8 cellular contexts compared by ENCODE assay signal in genomic region chr14:49693738-49694130, GRCh38. TPM values are rescaled to one million over a fixed set of nuclear protein-coding genes. Genes with fewer than 3 reads are reported as not detected.
DNase-seq lines count a peak whose midpoint lies in the region; ATAC-seq and TF ChIP-seq lines count a peak whose summit lies in the region.
"Not testable (repeated sequence)": the region's sequence is repeated elsewhere in the genome, so short reads cannot be mapped to it uniquely, and the experiment has no call there.

No MANE protein-coding gene starts in this region.

- not testable (repeated sequence) for H3K9me2 ChIP-seq in PC-3 (replicated peaks; ENCODE audit: low read length)

- peak overlapping the region; percentile 74; the same call in 1 of the 2 replicates for H3K9ac ChIP-seq in PC-3 (ENCODE audit: low read length)

- H3K79me2 ChIP-seq in PC-3 (ENCODE audit: low read length): not testable (repeated sequence)

- peak overlapping the region; percentile 98; the same call in 1 of the 2 replicates for H2AFZ ChIP-seq in PC-3 (ENCODE audit: low read length)

- H3K4me1 ChIP-seq in PC-3 (ENCODE audit: insufficient read depth, low read length); mucosa of descending colon (ENCODE audit: low read depth); urinary bladder (ENCODE audit: insufficient read depth): not testable (repeated sequence)
- peaks cover 0 to 21% (median 10%) of the 10 kb centered on the region in 12 donors for H3K4me1 ChIP-seq in heart left ventricle
- peaks cover 5 to 11% of the 10 kb centered on the region in 2 donors for H3K4me1 ChIP-seq in gastrocnemius medialis

- 17 to 27% (median 23%) methylated on average over 13 to 14 of the region's 14 CpGs for WGBS in heart left ventricle, 4 donors
- WGBS in urinary bladder: 13% methylated on average over 14 of the region's 14 CpGs

- H4K20me1 ChIP-seq in PC-3 (ENCODE audit: low read length): not testable (repeated sequence)

- not testable (repeated sequence) for H3K27me3 Mint-ChIP-seq in activated CD8-positive, alpha-beta memory T cell treated with anti-CD3 and anti-CD28 coated beads, Interleukin-2, amount 10 ng/mL, durations not matched to agents 7 days and 5 days; central memory CD8-positive, alpha-beta T cell

- not testable (repeated sequence) for H3F3A ChIP-seq in PC-3 (ENCODE audit: low read length, unreplicated experiment)

- not testable (repeated sequence) for TF ChIP-seq POLR2A in heart left ventricle (IDR thresholded peaks at IDR 0.05); gastrocnemius medialis (IDR thresholded peaks at IDR 0.05)

- peak overlapping the region; percentile 74 for H3K4me3 Mint-ChIP-seq in activated CD8-positive, alpha-beta memory T cell treated with anti-CD3 and anti-CD28 coated beads, Interleukin-2, amount 10 ng/mL, durations not matched to agents 7 days and 5 days
- H3K4me3 Mint-ChIP-seq in central memory CD8-positive, alpha-beta T cell: peak overlapping the region; percentile 80

- in situ Hi-C loops in gastrocnemius medialis (cut with MboI; ENCODE audit: low sequenced_read_pairs in 4 of 4): not testable (repeated sequence)

- H3K27ac Mint-ChIP-seq in activated CD8-positive, alpha-beta memory T cell treated with anti-CD3 and anti-CD28 coated beads, Interleukin-2, amount 10 ng/mL, durations not matched to agents 7 days and 5 days: not testable (repeated sequence)
- H3K27ac Mint-ChIP-seq in central memory CD8-positive, alpha-beta T cell (ENCODE audit: low read depth): peak overlapping the region; percentile 79

- not testable (repeated sequence) for H3K9me3 Mint-ChIP-seq in activated CD8-positive, alpha-beta memory T cell treated with anti-CD3 and anti-CD28 coated beads, Interleukin-2, amount 10 ng/mL, durations not matched to agents 7 days and 5 days (ENCODE audit: low read depth); central memory CD8-positive, alpha-beta T cell

- not testable (repeated sequence) for ATAC-seq in PC-3; activated CD8-positive, alpha-beta memory T cell treated with anti-CD3 and anti-CD28 coated beads, Interleukin-2, amount 10 ng/mL, durations not matched to agents 7 days and 5 days; central memory CD8-positive, alpha-beta T cell (replicated peaks; ENCODE audit: extremely low read depth, poor library complexity, severe bottlenecking); heart left ventricle; mucosa of descending colon; gastrocnemius medialis

- not testable (repeated sequence) for H3K36me3 ChIP-seq in PC-3 (ENCODE audit: low read depth, low read length); heart left ventricle; mucosa of descending colon (ENCODE audit: low read depth); gastrocnemius medialis; urinary bladder (ENCODE audit: insufficient read depth)

- intact Hi-C loops in PC-3 (cut with micrococcal nuclease) (loop anchor here (2.0 to 5.0 kb wide), 3 partner anchors 36 to 71 kb away; partner anchors contain the start of genes DNAAF2, MGAT2 and RPL36AL), heart left ventricle (cut with DNase I) (loop anchor here in 5 of 10 donors (2.0 to 10.0 kb wide), 6 partner anchors 56 to 159 kb away; partner anchors contain the start of genes DNAAF2 (in 3 of the 5), KLHDC2 (in 3 of the 5) and NEMF (in 1 of the 5)), gastrocnemius medialis (cut with DNase I; ENCODE audit: low total_unique reads) (loop anchor here (1.0 to 2.0 kb wide), 2 partner anchors 59 to 75 kb away; partner anchors contain the start of gene KLHDC2)
- intact Hi-C loops in mucosa of descending colon (cut with DNase I, micrococcal nuclease): not testable (repeated sequence)

- not testable (repeated sequence) for DNase-seq in PC-3; activated CD8-positive, alpha-beta memory T cell treated with anti-CD3 and anti-CD28 coated beads, Interleukin-2, amount 10 ng/mL, durations not matched to agents 7 days and 5 days; central memory CD8-positive, alpha-beta T cell (ENCODE audit: low spot score in 2 of 2); heart left ventricle; gastrocnemius medialis
- peak in 2 of 3 donors; percentile 35 to 50 for DNase-seq in mucosa of descending colon

- not testable (repeated sequence) for H3K27me3 ChIP-seq in PC-3 (ENCODE audit: low read length); heart left ventricle; gastrocnemius medialis

- H3K4me3 ChIP-seq in GM08714 (ENCODE audit: low read length): peak overlapping the region; percentile 67
- peak overlapping the region; percentile 87 for H3K4me3 ChIP-seq in PC-3 (ENCODE audit: low read length)
- H3K4me3 ChIP-seq in heart left ventricle: peak overlapping the region; percentile 55 to 96 (median 78)
- peak overlapping the region; percentile 50 for H3K4me3 ChIP-seq in mucosa of descending colon
- peak overlapping the region; percentile 65 to 78 (median 69) for H3K4me3 ChIP-seq in gastrocnemius medialis
- peak overlapping the region; percentile 89 for H3K4me3 ChIP-seq in urinary bladder (ENCODE audit: low read depth, low read length)

- not testable (repeated sequence) for TF ChIP-seq CTCF in PC-3 (conservative IDR thresholded peaks at IDR 0.05; ENCODE audit: low read depth, low read length); heart left ventricle (IDR thresholded peaks at IDR 0.05); mucosa of descending colon (IDR thresholded peaks at IDR 0.05); gastrocnemius medialis (IDR thresholded peaks at IDR 0.05 in 4 of 5, conservative IDR thresholded peaks at IDR 0.05 in 1 of 5)

- H3K9me3 ChIP-seq in PC-3 (ENCODE audit: low read length); heart left ventricle; mucosa of descending colon; gastrocnemius medialis: not testable (repeated sequence)

- H3K27ac ChIP-seq in PC-3 (ENCODE audit: low read length); urinary bladder (ENCODE audit: low read depth): not testable (repeated sequence)
- H3K27ac ChIP-seq in heart left ventricle (peak overlapping the region in 11 of 12 donors; percentile 87 to 97 (median 94)), gastrocnemius medialis (peak overlapping the region; percentile 85 to 91 (median 90))

- H3K36me3 Mint-ChIP-seq in activated CD8-positive, alpha-beta memory T cell treated with anti-CD3 and anti-CD28 coated beads, Interleukin-2, amount 10 ng/mL, durations not matched to agents 7 days and 5 days: not testable (repeated sequence)
- peaks cover 12% of the 10 kb centered on the region for H3K36me3 Mint-ChIP-seq in central memory CD8-positive, alpha-beta T cell (ENCODE audit: insufficient read depth)

- CTCF ChIA-PET in PC-3 (lab: Charles Lee): interaction anchor here (0.5 kb wide), 1 partner anchor 60 kb away, joined by 3 read pairs; no protein-coding TSS in a partner anchor
- CTCF ChIA-PET in activated CD8-positive, alpha-beta memory T cell treated with anti-CD3 and anti-CD28 coated beads, Interleukin-2, amount 10 ng/mL, durations not matched to agents 7 days and 5 days (lab: Charles Lee): interaction anchor here (2.1 kb wide), 1 partner anchor 60 kb away, joined by 8 read pairs; no protein-coding TSS in a partner anchor

- POLR2A ChIA-PET in PC-3 (lab: Charles Lee; ENCODE audit: unreplicated experiment): not testable (repeated sequence)

- H3K4me2 ChIP-seq in PC-3 (ENCODE audit: low read length): peak overlapping the region; percentile 83

- not testable (repeated sequence) for BruUV-seq in PC-3 (replicated peaks; lab: Mats Ljungman, UMichigan)

- peaks cover 16% of the 10 kb centered on the region for H3K4me1 Mint-ChIP-seq in activated CD8-positive, alpha-beta memory T cell treated with anti-CD3 and anti-CD28 coated beads, Interleukin-2, amount 10 ng/mL, durations not matched to agents 7 days and 5 days
- H3K4me1 Mint-ChIP-seq in central memory CD8-positive, alpha-beta T cell: peaks cover 13% of the 10 kb centered on the region

RNA-seq across cellular contexts. Expression of gene KLHDC1, which starts 0.8 kb away (rescaled TPM):
- 0.07 and 0.58 TPM in 2 replicates for total RNA-seq in PC-3 (2014; rRNA removed)
- 1 to 10 TPM; 1.1 to 1.9 TPM for total RNA-seq in activated CD8-positive, alpha-beta memory T cell treated with anti-CD3 and anti-CD28 coated beads, Interleukin-2, amount 10 ng/mL, durations not matched to agents 7 days and 5 days
- total RNA-seq in heart left ventricle: 1 to 10 TPM; 3.0 to 9.8 (median 7.4) TPM
- polyA plus RNA-seq in heart left ventricle: 1 to 10 TPM; 1.1 to 3.7 TPM
- 10 to 100 TPM in 1 of 3 donors, 1 to 10 TPM in 2; 1.8 to 12.5 (median 2.7) TPM for total RNA-seq in mucosa of descending colon
- total RNA-seq in gastrocnemius medialis: 1 to 10 TPM; 4.1 to 7.2 (median 4.7) TPM
- 21.6 TPM for total RNA-seq in urinary bladder
- 4.2 TPM for polyA plus RNA-seq in urinary bladder

RNA-seq across cellular contexts. Expression of gene POLE2, which starts 5.7 kb away (rescaled TPM):
- total RNA-seq in PC-3 (2014; rRNA removed) (26.6 and 38.6 TPM in 2 replicates), heart left ventricle (1 to 10 TPM in 4 of 9 donors, under 1 TPM in 4, not detected in 1; 0.25 to 3.4 (median 0.91) TPM), mucosa of descending colon (1 to 10 TPM; 1.7 to 8.1 (median 2.9) TPM), gastrocnemius medialis (1 to 10 TPM in 2 of 4 donors, not detected in 2; 1.5 to 3.6 TPM), urinary bladder (25.5 TPM)
- total RNA-seq in activated CD8-positive, alpha-beta memory T cell treated with anti-CD3 and anti-CD28 coated beads, Interleukin-2, amount 10 ng/mL, durations not matched to agents 7 days and 5 days: 10 to 100 TPM; 39.9 to 40.2 TPM
- polyA plus RNA-seq in heart left ventricle (1 to 10 TPM in 1 of 2 donors, under 1 TPM in 1; 0.88 to 1.2 TPM), urinary bladder (3.2 TPM)

RNA-seq across cellular contexts. Expression of gene DNAAF2, which starts 58.7 kb away (rescaled TPM):
- 23.2 and 31.3 TPM in 2 replicates for total RNA-seq in PC-3 (2014; rRNA removed)
- 10 to 100 TPM in 1 of 2 experiments, 1 to 10 TPM in 1; 8.7 to 11.5 TPM for total RNA-seq in activated CD8-positive, alpha-beta memory T cell treated with anti-CD3 and anti-CD28 coated beads, Interleukin-2, amount 10 ng/mL, durations not matched to agents 7 days and 5 days
- 10 to 100 TPM in 1 of 9 donors, 1 to 10 TPM in 8; 3.6 to 10.0 (median 5.1) TPM for total RNA-seq in heart left ventricle
- 1 to 10 TPM; 3.4 to 6.7 TPM for polyA plus RNA-seq in heart left ventricle
- 1 to 10 TPM; 6.6 to 8.8 (median 6.8) TPM for total RNA-seq in mucosa of descending colon
- 1 to 10 TPM; 5.6 to 8.4 (median 6.9) TPM for total RNA-seq in gastrocnemius medialis
- total RNA-seq in urinary bladder: 9.1 TPM
- 6.4 TPM for polyA plus RNA-seq in urinary bladder
